In the genomic region with DNA sequence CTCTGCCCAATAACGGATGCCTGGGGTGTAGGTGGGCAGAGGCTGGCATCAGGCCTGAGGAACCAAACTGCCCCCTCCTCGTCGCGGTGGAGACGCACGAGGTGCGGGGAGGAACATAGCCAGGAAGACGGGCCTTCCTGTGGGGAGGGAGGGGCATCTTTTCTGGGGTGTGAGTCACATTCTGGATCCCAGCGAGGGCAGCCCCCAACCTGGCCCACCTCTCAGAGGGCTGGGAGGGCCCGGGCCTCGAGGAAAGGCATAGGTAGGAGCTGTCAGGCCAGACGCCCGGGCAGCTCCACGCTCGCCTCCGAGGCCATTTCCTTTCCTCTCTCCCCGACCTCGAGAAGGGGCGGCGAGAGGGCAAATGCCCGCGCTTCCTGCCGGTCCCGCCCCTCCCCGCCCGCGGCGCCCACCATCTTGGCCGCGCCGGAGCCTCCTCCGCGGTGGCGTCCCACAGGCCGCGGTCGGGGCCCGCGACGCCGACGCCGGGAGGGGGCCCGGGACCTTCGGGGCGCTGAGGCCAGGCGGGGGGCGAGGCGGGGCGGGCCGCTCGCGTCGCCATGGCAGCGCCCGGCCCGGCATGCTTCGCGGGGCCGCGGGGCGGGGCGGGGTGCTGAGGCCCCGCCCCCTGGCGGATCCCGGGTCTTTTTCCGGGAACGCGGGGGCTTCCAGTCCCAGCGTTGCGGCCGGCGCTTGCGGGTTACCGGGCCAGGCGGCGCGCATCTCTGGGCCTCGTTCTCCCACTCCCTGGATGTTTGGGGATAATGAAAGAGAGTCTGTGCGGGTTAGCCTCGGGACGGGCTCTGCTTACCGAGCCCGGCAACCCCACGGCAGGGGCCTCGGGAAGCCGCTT, we compare ENCODE assay signal across 7 cellular contexts. TPM values are rescaled to one million over a fixed set of nuclear protein-coding genes. Genes with fewer than 3 reads are reported as not detected.
DNase-seq lines count a peak whose midpoint lies in the region; ATAC-seq and FAIRE-seq lines count a peak whose summit lies in the region.

No MANE protein-coding gene starts in this region.

- peak overlapping the region; percentile 93 for H3K27ac Mint-ChIP-seq in activated CD4-positive, alpha-beta memory T cell treated with anti-CD3 and anti-CD28 coated beads, Interleukin-2, amount 10 ng/mL, durations not matched to agents 7 days and 5 days

- no peaks in the 10 kb centered on the region for H3K9me3 Mint-ChIP-seq in activated CD4-positive, alpha-beta memory T cell treated with anti-CD3 and anti-CD28 coated beads, Interleukin-2, amount 10 ng/mL, durations not matched to agents 7 days and 5 days

- POLR2A ChIA-PET in activated CD4-positive, alpha-beta memory T cell treated with anti-CD3 and anti-CD28 coated beads, Interleukin-2, amount 10 ng/mL, durations not matched to agents 7 days and 5 days (lab: Charles Lee): interaction anchor here (0.9 to 6.3 kb wide), 9 partner anchors 9 to 162 kb away, joined by 3 to 47 read pairs (median 3); partner anchors contain the start of gene SREBF1

- DNase-seq in GM18507 (ENCODE audit: extremely low spot score, insufficient read length, low read depth) (peak; percentile 60), NCI-H510A treated with DMSO at 0.1 percent for 48 hours (lab: John Stamatoyannopoulos, UW) (peak; percentile 76), lung microvascular endothelial cell (ENCODE audit: low read depth in 2 of 2) (peak; percentile 73 to 84)
- DNase-seq in activated CD4-positive, alpha-beta memory T cell treated with anti-CD3 and anti-CD28 coated beads, Interleukin-2, amount 10 ng/mL, durations not matched to agents 7 days and 5 days: peak; percentile 76
- peak; percentile 45 to 59 (median 54) for DNase-seq in stimulated activated CD4-positive, alpha-beta T cell treated with anti-CD3 and anti-CD28 coated beads, TNF-alpha, amount 100 ng/mL, for 4 hours (ENCODE audit: low read depth in 3 of 3)

- H3K4me3 ChIP-seq in ectodermal cell (ENCODE audit: insufficient read depth, low read depth, low read length): peak overlapping the region; percentile 59

- CTCF ChIA-PET in activated CD4-positive, alpha-beta memory T cell treated with anti-CD3 and anti-CD28 coated beads, Interleukin-2, amount 10 ng/mL, durations not matched to agents 7 days and 5 days (lab: Charles Lee): interaction anchor here (0.7 to 1.8 kb wide), 2 partner anchors 12 to 225 kb away, joined by 3 to 5 read pairs; no protein-coding TSS in a partner anchor

- peak; percentile 43 for ATAC-seq in HG02870 (IDR thresholded peaks at IDR 0.05; ENCODE audit: unreplicated experiment)

- peak overlapping the region; percentile 83 for H3K4me3 Mint-ChIP-seq in activated CD4-positive, alpha-beta memory T cell treated with anti-CD3 and anti-CD28 coated beads, Interleukin-2, amount 10 ng/mL, durations not matched to agents 7 days and 5 days

- H3K27me3 Mint-ChIP-seq in activated CD4-positive, alpha-beta memory T cell treated with anti-CD3 and anti-CD28 coated beads, Interleukin-2, amount 10 ng/mL, durations not matched to agents 7 days and 5 days: no peaks in the 10 kb centered on the region

- no peaks in the 10 kb centered on the region for H3K9me3 ChIP-seq in ectodermal cell (ENCODE audit: control insufficient read depth, low read length)

- no peaks in the 10 kb centered on the region for H3K36me3 Mint-ChIP-seq in activated CD4-positive, alpha-beta memory T cell treated with anti-CD3 and anti-CD28 coated beads, Interleukin-2, amount 10 ng/mL, durations not matched to agents 7 days and 5 days (ENCODE audit: low read depth)

- H3K4me1 ChIP-seq in ectodermal cell (ENCODE audit: control insufficient read depth, insufficient read depth, low read length): peaks cover 46% of the 10 kb centered on the region

- WGBS in ectodermal cell, 2 experiments: 2% methylated on average over 87 of the region's 87 CpGs

- peaks cover 53% of the 10 kb centered on the region for H3K4me1 Mint-ChIP-seq in activated CD4-positive, alpha-beta memory T cell treated with anti-CD3 and anti-CD28 coated beads, Interleukin-2, amount 10 ng/mL, durations not matched to agents 7 days and 5 days

- FAIRE-seq in GM18507 (lab: Jason Lieb, UNC): peak; percentile 60

- H3K27me3 ChIP-seq in ectodermal cell (ENCODE audit: control insufficient read depth, insufficient read depth, low read length, poor library complexity, severe bottlenecking): peaks cover 37% of the 10 kb centered on the region

- H3K27ac ChIP-seq in ectodermal cell (ENCODE audit: insufficient read depth, low read depth, low read length, poor library complexity, severe bottlenecking): peak overlapping the region; percentile 86

- H3K36me3 ChIP-seq in ectodermal cell (ENCODE audit: control insufficient read depth, insufficient read depth, low read length): no peaks in the 10 kb centered on the region

RNA-seq across cellular contexts. Expression of gene RAI1, which starts 13.2 kb away (rescaled TPM):
- total RNA-seq in activated CD4-positive, alpha-beta memory T cell treated with anti-CD3 and anti-CD28 coated beads, Interleukin-2, amount 10 ng/mL, durations not matched to agents 7 days and 5 days: 10 to 100 TPM; 16.7 TPM
- polyA plus RNA-seq in ectodermal cell (2013, experiment 1 of 4): 20.2 TPM
- 21.0 TPM for polyA plus RNA-seq in ectodermal cell (2013, experiment 2 of 4)
- polyA plus RNA-seq in ectodermal cell (2013, experiment 3 of 4): 16.0 TPM
- 17.1 TPM for polyA plus RNA-seq in ectodermal cell (2013, experiment 4 of 4)
- total RNA-seq in lung microvascular endothelial cell: 5.0 and 5.8 TPM in 2 replicates

Comparison
In these comparisons a context has a peak if more than half of its experiments do, and no peak if none do; other contexts are left out.
1. Peak in every context shown above with its lines: DNase-seq, ATAC-seq, H3K4me3 ChIP-seq and H3K27ac ChIP-seq.